Comparison of ENCODE assay signal across 8 cellular contexts in genomic region chr17:78645421-78646295, GRCh38.
DNase-seq lines count a peak whose midpoint lies in the region; ATAC-seq and TF ChIP-seq lines count a peak whose summit lies in the region.

No MANE protein-coding gene starts in this region.

- H3K4me1 Mint-ChIP-seq in activated B cell treated with CpG ODN at 0.5 μM for 24 hours: peaks cover 15% of the 10 kb centered on the region
- H3K4me1 Mint-ChIP-seq in dendritic cell treated with granulocyte-macrophage colony-stimulating factor and Interleukin-4, amounts not matched to agents 40 ng/mL and 50 ng/mL, for 4 days (ENCODE audit: low read depth): peaks cover 81% of the 10 kb centered on the region

- H2AFZ ChIP-seq in neuronal stem cell (ENCODE audit: low read length): no peak overlapping the region

- no peak overlapping the region for H4K91ac ChIP-seq in neuronal stem cell (ENCODE audit: low read depth, low read length, poor library complexity)

- no peak overlapping the region for H2BK15ac ChIP-seq in neuronal stem cell (ENCODE audit: low read length)

- CTCF ChIA-PET in activated B cell treated with CpG ODN at 0.5 μM for 24 hours (lab: Charles Lee): no interaction called here

- H3K4me2 ChIP-seq in neuronal stem cell (ENCODE audit: insufficient read depth, low read length, poor library complexity, severe bottlenecking): no peak overlapping the region

- no peak overlapping the region for H3K18ac ChIP-seq in neuronal stem cell (ENCODE audit: low read length)

- peak overlapping the region; percentile 34 for H3K23ac ChIP-seq in neuronal stem cell (ENCODE audit: low read depth, low read length, poor library complexity)

- H3K27me3 ChIP-seq in BE2C: no peaks in the 10 kb centered on the region
- peaks cover 0 to 15% (median 0%) of the 10 kb centered on the region in 3 experiments for H3K27me3 ChIP-seq in neuronal stem cell (ENCODE audit: control insufficient read depth in 3 of 3, insufficient read depth in 3 of 3, low read depth in 1 of 3, low read length in 3 of 3)
- no peaks in the 10 kb centered on the region for H3K27me3 ChIP-seq in upper lobe of right lung

- H2BK120ac ChIP-seq in neuronal stem cell (ENCODE audit: low read depth, low read length): no peak overlapping the region

- ATAC-seq in HG02798 (IDR thresholded peaks at IDR 0.05; ENCODE audit: poor library complexity, unreplicated experiment) (peak; percentile 55), activated B cell treated with CpG ODN at 0.5 μM for 24 hours (ENCODE audit: low read depth) (peak; percentile 94), upper lobe of right lung (peak; percentile 95), GM18502 (IDR thresholded peaks at IDR 0.05; ENCODE audit: poor library complexity, unreplicated experiment) (no peak)

- H3K4me1 ChIP-seq in BE2C (no peaks in the 10 kb centered on the region), neuronal stem cell (ENCODE audit: control insufficient read depth in 2 of 2, insufficient read depth in 1 of 2, low read depth in 1 of 2, low read length in 2 of 2) (no peaks in the 10 kb centered on the region), upper lobe of right lung (no peaks in the 10 kb centered on the region)

- DNase-seq in BE2C (peak; percentile 54), activated B cell treated with CpG ODN at 0.5 μM for 24 hours (peak; percentile 57), neuronal stem cell (ENCODE audit: low spot score) (no peak), upper lobe of right lung (peak; percentile 91), kidney glomerular epithelial cell (lab: John Stamatoyannopoulos, UW) (no peak)

- H3K79me1 ChIP-seq in neuronal stem cell (ENCODE audit: low read depth, low read length): no peaks in the 10 kb centered on the region

- no peak overlapping the region for H2BK5ac ChIP-seq in neuronal stem cell (ENCODE audit: low read length)

- intact Hi-C loops in activated B cell treated with CpG ODN at 0.5 μM for 24 hours (cut with micrococcal nuclease) (no loop called here), upper lobe of right lung (cut with DNase I) (no loop called here)
- intact Hi-C loops in dendritic cell treated with granulocyte-macrophage colony-stimulating factor and Interleukin-4, amounts not matched to agents 40 ng/mL and 50 ng/mL, for 4 days (cut with micrococcal nuclease): no loop called here

- H3K36me3 Mint-ChIP-seq in activated B cell treated with CpG ODN at 0.5 μM for 24 hours (ENCODE audit: low read depth): peaks cover 3% of the 10 kb centered on the region
- H3K36me3 Mint-ChIP-seq in dendritic cell treated with granulocyte-macrophage colony-stimulating factor and Interleukin-4, amounts not matched to agents 40 ng/mL and 50 ng/mL, for 4 days (ENCODE audit: low read depth): peaks cover 21% of the 10 kb centered on the region

- no peak overlapping the region for H2BK12ac ChIP-seq in neuronal stem cell (ENCODE audit: low read length)

- H3K27ac Mint-ChIP-seq in activated B cell treated with CpG ODN at 0.5 μM for 24 hours: peak overlapping the region; percentile 81
- peak overlapping the region; percentile 93 for H3K27ac Mint-ChIP-seq in dendritic cell treated with granulocyte-macrophage colony-stimulating factor and Interleukin-4, amounts not matched to agents 40 ng/mL and 50 ng/mL, for 4 days

- POLR2A ChIA-PET in activated B cell treated with CpG ODN at 0.5 μM for 24 hours (lab: Charles Lee): interaction anchor here (0.6 kb wide), 2 partner anchors 88 to 477 kb away, joined by 3 to 5 read pairs; no protein-coding TSS in a partner anchor

- H3K4me3 ChIP-seq in BE2C (ENCODE audit: low read depth, low read length) (peak overlapping the region; percentile 51), neuronal stem cell (ENCODE audit: low read length in 2 of 2) (no peak overlapping the region), upper lobe of right lung (no peak overlapping the region)

- H3K27ac ChIP-seq in neuronal stem cell (replicated peaks; ENCODE audit: low read length) (no peak overlapping the region), upper lobe of right lung (peak overlapping the region; percentile 74)

- H3K27me3 Mint-ChIP-seq in activated B cell treated with CpG ODN at 0.5 μM for 24 hours: no peaks in the 10 kb centered on the region
- H3K27me3 Mint-ChIP-seq in dendritic cell treated with granulocyte-macrophage colony-stimulating factor and Interleukin-4, amounts not matched to agents 40 ng/mL and 50 ng/mL, for 4 days: no peaks in the 10 kb centered on the region

- H3K4ac ChIP-seq in neuronal stem cell (ENCODE audit: low read length): no peak overlapping the region

- H3K36me3 ChIP-seq in BE2C: no peaks in the 10 kb centered on the region
- H3K36me3 ChIP-seq in neuronal stem cell (replicated peaks in 1 of 2; ENCODE audit: control insufficient read depth in 2 of 2, insufficient read depth in 2 of 2, low read length in 2 of 2): no peaks in the 10 kb centered on the region
- H3K36me3 ChIP-seq in upper lobe of right lung: no peaks in the 10 kb centered on the region

- H3K4me3 Mint-ChIP-seq in activated B cell treated with CpG ODN at 0.5 μM for 24 hours: peak overlapping the region; percentile 62
- H3K4me3 Mint-ChIP-seq in dendritic cell treated with granulocyte-macrophage colony-stimulating factor and Interleukin-4, amounts not matched to agents 40 ng/mL and 50 ng/mL, for 4 days: peak overlapping the region; percentile 45

- H3K9me3 ChIP-seq in BE2C (no peaks in the 10 kb centered on the region), neuronal stem cell (replicated peaks in 1 of 2; ENCODE audit: control insufficient read depth in 2 of 2, insufficient read depth in 1 of 2, low read depth in 1 of 2, low read length in 2 of 2) (peaks cover 0 to 2% of the 10 kb centered on the region in 2 donors), upper lobe of right lung (no peaks in the 10 kb centered on the region)

- H2AK5ac ChIP-seq in neuronal stem cell (ENCODE audit: low read depth, low read length): no peak overlapping the region

- no peak overlapping the region for H4K8ac ChIP-seq in neuronal stem cell (ENCODE audit: low read depth, low read length)

- no CpG with 5 or more reads among the region's 30 CpGs for WGBS in neuronal stem cell (ENCODE audit: extremely low coverage in 2 of 2, insufficient read length in 2 of 2, insufficient replicate concordance in 1 of 2), 2 donors

- H3K14ac ChIP-seq in neuronal stem cell (ENCODE audit: low read length): no peak overlapping the region

- H3K9me3 Mint-ChIP-seq in activated B cell treated with CpG ODN at 0.5 μM for 24 hours: peaks cover 8% of the 10 kb centered on the region
- H3K9me3 Mint-ChIP-seq in dendritic cell treated with granulocyte-macrophage colony-stimulating factor and Interleukin-4, amounts not matched to agents 40 ng/mL and 50 ng/mL, for 4 days: peaks cover 22% of the 10 kb centered on the region

- TF ChIP-seq CTCF in BE2C (IDR thresholded peaks at IDR 0.05; ENCODE audit: low read depth, low read length) (no peak), activated B cell treated with CpG ODN at 0.5 μM for 24 hours (IDR thresholded peaks at IDR 0.05) (no peak), upper lobe of right lung (IDR thresholded peaks at IDR 0.05) (no peak)

- no peak overlapping the region for H3K9ac ChIP-seq in neuronal stem cell (ENCODE audit: low read depth, low read length, poor library complexity)

Comparison
In these comparisons a context has a peak if more than half of its experiments do, and no peak if none do; other contexts are left out.
1. DNase-seq: peak in BE2C (single experiment), activated B cell treated with CpG ODN at 0.5 μM for 24 hours (single experiment) and upper lobe of right lung (single experiment); none in neuronal stem cell (single experiment) and kidney glomerular epithelial cell (single experiment).